In the genomic region with DNA sequence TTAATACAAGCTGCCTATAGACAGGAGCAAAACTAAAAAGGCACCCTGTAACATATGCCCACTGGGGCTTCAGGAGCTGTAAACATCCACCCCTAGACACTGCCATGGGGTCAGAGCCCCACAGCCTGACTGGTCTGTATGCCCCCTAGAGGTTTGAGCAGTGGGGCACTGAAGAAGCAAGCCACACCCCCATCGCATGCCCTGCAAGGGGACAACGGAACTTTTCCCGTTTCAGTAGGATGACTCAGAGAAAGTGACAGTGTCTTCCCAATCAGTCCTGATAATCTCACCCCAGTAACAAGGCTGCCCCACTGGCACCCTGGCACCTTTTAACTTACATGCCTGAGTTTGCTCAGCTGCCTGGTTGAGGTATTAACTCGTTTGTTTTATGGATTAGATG, we compare ENCODE assay signal across 1 cellular context.
TF ChIP-seq lines count a peak whose summit lies in the region.

No MANE protein-coding gene starts in this region.

TF ChIP-seq in K562, 482 proteins besides CTCF, POLR2A, EP300 and RAD21:
- TF ChIP-seq DPF2 (IDR thresholded peaks at IDR 0.05) (peak; percentile 50; the same call in 1 of the 2 replicates), FOSL1 (tag; conservative IDR thresholded peaks at IDR 0.05) (peak; percentile 87), CTCFL (IDR thresholded peaks at IDR 0.05; ENCODE audit: borderline replicate concordance, insufficient read depth, low read depth, low read length, poor library complexity, severe bottlenecking) (peak; percentile 66), NFE2 (IDR thresholded peaks at IDR 0.05; ENCODE audit: low read depth) (peak; percentile 54; the same call in 1 of the 2 replicates), JUND (IDR thresholded peaks at IDR 0.05; ENCODE audit: borderline replicate concordance, low read depth, low read length) (peak; percentile 49; the same call in 1 of the 2 replicates), JUND (tag; IDR thresholded peaks at IDR 0.05; ENCODE audit: borderline replicate concordance, low read depth, low read length) (peak; percentile 74; the same call in 2 of the 3 replicates), SMARCE1 (IDR thresholded peaks at IDR 0.05) (0 out of 2 replicates have a peak, but pooled peaks have one; percentile 38), RFX1 (IDR thresholded peaks at IDR 0.05) (no peak)
- TF ChIP-seq, protein P1, sequence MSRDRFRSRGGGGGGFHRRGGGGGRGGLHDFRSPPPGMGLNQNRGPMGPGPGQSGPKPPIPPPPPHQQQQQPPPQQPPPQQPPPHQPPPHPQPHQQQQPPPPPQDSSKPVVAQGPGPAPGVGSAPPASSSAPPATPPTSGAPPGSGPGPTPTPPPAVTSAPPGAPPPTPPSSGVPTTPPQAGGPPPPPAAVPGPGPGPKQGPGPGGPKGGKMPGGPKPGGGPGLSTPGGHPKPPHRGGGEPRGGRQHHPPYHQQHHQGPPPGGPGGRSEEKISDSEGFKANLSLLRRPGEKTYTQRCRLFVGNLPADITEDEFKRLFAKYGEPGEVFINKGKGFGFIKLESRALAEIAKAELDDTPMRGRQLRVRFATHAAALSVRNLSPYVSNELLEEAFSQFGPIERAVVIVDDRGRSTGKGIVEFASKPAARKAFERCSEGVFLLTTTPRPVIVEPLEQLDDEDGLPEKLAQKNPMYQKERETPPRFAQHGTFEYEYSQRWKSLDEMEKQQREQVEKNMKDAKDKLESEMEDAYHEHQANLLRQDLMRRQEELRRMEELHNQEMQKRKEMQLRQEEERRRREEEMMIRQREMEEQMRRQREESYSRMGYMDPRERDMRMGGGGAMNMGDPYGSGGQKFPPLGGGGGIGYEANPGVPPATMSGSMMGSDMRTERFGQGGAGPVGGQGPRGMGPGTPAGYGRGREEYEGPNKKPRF (IDR thresholded peaks at IDR 0.05; ENCODE audit: low read depth, low read length), result no peak
TF ChIP-seq in K562: peak in this region for 6.
